In genomic region chr2:138433995-138434991, GRCh38 we compare ENCODE assay signal across 13 cellular contexts.
DNase-seq lines count a peak whose midpoint lies in the region.
"Had no signal": no experiment of that assay in that cellular context is flagged by ENCODE, and none has a peak within 500 bp of the region (broad histone marks: within the 10 kb centered on the region; RNA-seq: fewer than 3 reads in every experiment).

No MANE protein-coding gene starts in this region.

- peak; percentile 64 for DNase-seq in DMS 273 (lab: John Stamatoyannopoulos, UW; ENCODE audit: unreplicated experiment)
- DNase-seq in HUDEP-2 (lab: John Stamatoyannopoulos, UW; ENCODE audit: unreplicated experiment in 76 of 76): peak in 43 of 76 experiments; percentile 1 to 80 (median 30)
- peak; percentile 9 for DNase-seq in OCI-M2 (lab: John Stamatoyannopoulos, UW; ENCODE audit: unreplicated experiment)
- peak; percentile 9 for DNase-seq in iris pigment epithelial cell (ENCODE audit: low read depth)
- no peak for DNase-seq in SHP77 treated with DMSO at 0.1 percent for 48 hours (lab: John Stamatoyannopoulos, UW)
- DNase-seq in glomerular visceral epithelial cell (ENCODE audit: extremely low spot score): no peak
- DNase-seq in SW 1271 (lab: John Stamatoyannopoulos, UW): no peak
- DNase-seq in stimulated activated CD4-positive, alpha-beta T cell treated with anti-CD3 and anti-CD28 coated beads, Interleukin-1b, Interleukin-23, amount 100 ng/mL, for 48 hours: no peak
- DNase-seq: activated CD8-positive, alpha-beta memory T cell treated with anti-CD3 and anti-CD28 coated beads, Interleukin-2, amount 10 ng/mL, durations not matched to agents 7 days and 5 days; DMS53; effector memory CD4-positive, alpha-beta T cell; NCI-H2029; stimulated activated CD4-positive, alpha-beta T cell treated with anti-CD3 and anti-CD28 coated beads, Interleukin-15, amount 100 ng/mL, for 24 hours had no signal

Comparison
In these comparisons a context has a peak if more than half of its experiments do, and no peak if none do; other contexts are left out.
1. DNase-seq: peak in DMS 273 (single experiment), HUDEP-2 (43 of 76), OCI-M2 (single experiment) and iris pigment epithelial cell (single experiment); none in SHP77 treated with DMSO at 0.1 percent for 48 hours (single experiment), glomerular visceral epithelial cell (single experiment), SW 1271 (0 of 2) and stimulated activated CD4-positive, alpha-beta T cell treated with anti-CD3 and anti-CD28 coated beads, Interleukin-1b, Interleukin-23, amount 100 ng/mL, for 48 hours (single experiment).